Comparison of ENCODE assay signal across 15 cellular contexts in genomic region chr15:29018406-29018805, GRCh38.
DNase-seq lines count a peak whose midpoint lies in the region; ATAC-seq and TF ChIP-seq lines count a peak whose summit lies in the region.
"Had no signal": no experiment of that assay in that cellular context is flagged by ENCODE, and none has a peak within 500 bp of the region (broad histone marks: within the 10 kb centered on the region; RNA-seq: fewer than 3 reads in every experiment).

No MANE protein-coding gene starts in this region.

- no peak overlapping the region for H2AFZ ChIP-seq in GM23338

- H3K27me3 ChIP-seq in BLaER1 treated with 17β-estradiol and CSF1 and Interleukin-3, amounts not matched to agents 10 nM and 100 nM = no peaks in the 10 kb centered on the region
- no peaks in the 10 kb centered on the region for H3K27me3 ChIP-seq in GM23338 (ENCODE audit: insufficient read depth)
- no peaks in the 10 kb centered on the region for H3K27me3 ChIP-seq in effector memory CD4-positive, alpha-beta T cell (replicated peaks; ENCODE audit: control insufficient read depth, insufficient read depth, low read length, poor library complexity, severe bottlenecking)

- no peaks in the 10 kb centered on the region for H3K36me3 Mint-ChIP-seq in GM23338 (ENCODE audit: low read depth)
- H3K36me3 Mint-ChIP-seq in immature natural killer cell = peaks cover 4 to 13% (median 13%) of the 10 kb centered on the region in 3 donors
- H3K36me3 Mint-ChIP-seq: activated CD8-positive, alpha-beta memory T cell treated with anti-CD3 and anti-CD28 coated beads, Interleukin-2, amount 10 ng/mL, durations not matched to agents 7 days and 5 days had no signal

- no peaks in the 10 kb centered on the region for H3K9me3 Mint-ChIP-seq in GM23338
- H3K9me3 Mint-ChIP-seq in immature natural killer cell = no peaks in the 10 kb centered on the region
- H3K9me3 Mint-ChIP-seq: activated naive CD4-positive, alpha-beta T cell treated with anti-CD3 and anti-CD28 coated beads for 36 hours had no signal

- DNase-seq in GM23338 (ENCODE audit: low spot score) (peak; percentile 75), immature natural killer cell (no peak), GM19240 (ENCODE audit: insufficient read length, low spot score) (no peak)
- DNase-seq in effector memory CD4-positive, alpha-beta T cell = no peak
- DNase-seq: activated CD8-positive, alpha-beta memory T cell treated with anti-CD3 and anti-CD28 coated beads, Interleukin-2, amount 10 ng/mL, durations not matched to agents 7 days and 5 days; activated naive CD4-positive, alpha-beta T cell treated with anti-CD3 and anti-CD28 coated beads for 36 hours; GF-D8; heart left ventricle; nephron progenitor cell; stimulated activated naive CD4-positive, alpha-beta T cell had no signal

- H3K4me3 Mint-ChIP-seq in GM23338 = no peak overlapping the region
- no peak overlapping the region for H3K4me3 Mint-ChIP-seq in immature natural killer cell
- H3K4me3 Mint-ChIP-seq: activated CD8-positive, alpha-beta memory T cell treated with anti-CD3 and anti-CD28 coated beads, Interleukin-2, amount 10 ng/mL, durations not matched to agents 7 days and 5 days; activated naive CD4-positive, alpha-beta T cell treated with anti-CD3 and anti-CD28 coated beads for 36 hours; nephron progenitor cell had no signal

- H3K36me3 ChIP-seq in BLaER1 treated with 17β-estradiol and CSF1 and Interleukin-3, amounts not matched to agents 10 nM and 100 nM = 0 out of 22 replicates have a peak, but pooled peaks cover 0 to 6% (median 0%) of the 10 kb centered on the region in 11 experiments
- H3K36me3 ChIP-seq in GM23338 (ENCODE audit: insufficient read depth) = 0 out of 2 replicates have a peak, but pooled peaks cover 5% of the 10 kb centered on the region
- H3K36me3 ChIP-seq in effector memory CD4-positive, alpha-beta T cell (ENCODE audit: control insufficient read depth, insufficient read depth, low read length) = no peaks in the 10 kb centered on the region
- H3K36me3 ChIP-seq: heart left ventricle had no signal

- H3K27ac ChIP-seq in BLaER1 treated with 17β-estradiol and CSF1 and Interleukin-3, amounts not matched to agents 10 nM and 100 nM = no peak overlapping the region
- no peak overlapping the region for H3K27ac ChIP-seq in GM23338 (ENCODE audit: low read depth)
- no peak overlapping the region for H3K27ac ChIP-seq in VCaP
- H3K27ac ChIP-seq in effector memory CD4-positive, alpha-beta T cell (ENCODE audit: insufficient read depth, low read length, poor library complexity, severe bottlenecking) = no peak overlapping the region
- H3K27ac ChIP-seq: epithelial cell of prostate, heart left ventricle had no signal

- H3F3A ChIP-seq in GM23338 (replicated peaks; ENCODE audit: low read depth) = no peaks in the 10 kb centered on the region

- H3K9me2 ChIP-seq in GM23338 (ENCODE audit: insufficient read depth) = no peaks in the 10 kb centered on the region

- peaks cover 0 to 10% (median 4%) of the 10 kb centered on the region in 11 experiments; a peak in 5 of 22 replicates for H3K9me3 ChIP-seq in BLaER1 treated with 17β-estradiol and CSF1 and Interleukin-3, amounts not matched to agents 10 nM and 100 nM (replicated peaks in 1 of 11)
- no peaks in the 10 kb centered on the region for H3K9me3 ChIP-seq in effector memory CD4-positive, alpha-beta T cell (ENCODE audit: control insufficient read depth, low read length)
- H3K9me3 ChIP-seq: heart left ventricle had no signal

- TF ChIP-seq CTCF in GM23338 (conservative IDR thresholded peaks at IDR 0.05; ENCODE audit: low read depth in 2 of 2) (peak; percentile 58 to 72), VCaP (conservative IDR thresholded peaks at IDR 0.05) (peak; percentile 3; the same call in 1 of the 2 replicates)

- H3K27ac Mint-ChIP-seq in GM23338 (no peak overlapping the region), immature natural killer cell (peak overlapping the region in 4 of 6 donors; percentile 17 to 44 (median 32))
- H3K27ac Mint-ChIP-seq: activated CD8-positive, alpha-beta memory T cell treated with anti-CD3 and anti-CD28 coated beads, Interleukin-2, amount 10 ng/mL, durations not matched to agents 7 days and 5 days; activated naive CD4-positive, alpha-beta T cell treated with anti-CD3 and anti-CD28 coated beads for 36 hours had no signal

- no peak overlapping the region for H3K4me3 ChIP-seq in BLaER1 treated with 17β-estradiol and CSF1 and Interleukin-3, amounts not matched to agents 10 nM and 100 nM
- H3K4me3 ChIP-seq in GM23338 = no peak overlapping the region
- no peak overlapping the region for H3K4me3 ChIP-seq in effector memory CD4-positive, alpha-beta T cell (ENCODE audit: insufficient read depth, low read depth, low read length, poor library complexity, severe bottlenecking)
- H3K4me3 ChIP-seq: heart left ventricle had no signal

- H3K4me1 Mint-ChIP-seq in GM23338 (peaks cover 27% of the 10 kb centered on the region), immature natural killer cell (peaks cover 59% of the 10 kb centered on the region in 2 donors)

- H3K4me1 ChIP-seq in BLaER1 treated with 17β-estradiol and CSF1 and Interleukin-3, amounts not matched to agents 10 nM and 100 nM = peaks cover 10 to 51% (median 42%) of the 10 kb centered on the region in 10 experiments; a peak in 18 of 20 replicates
- H3K4me1 ChIP-seq in GM23338 (ENCODE audit: insufficient read depth) = peaks cover 8% of the 10 kb centered on the region
- H3K4me1 ChIP-seq in effector memory CD4-positive, alpha-beta T cell (ENCODE audit: control insufficient read depth, insufficient read depth, low read length, poor library complexity, severe bottlenecking) = no peaks in the 10 kb centered on the region
- H3K4me1 ChIP-seq: heart left ventricle had no signal

- H3K79me2 ChIP-seq in GM23338 (replicated peaks; ENCODE audit: insufficient read depth) = no peaks in the 10 kb centered on the region

- peak overlapping the region in 9 of 11 experiments; percentile 44 to 88 (median 79); a peak in 18 of 22 replicates for H3K4me2 ChIP-seq in BLaER1 treated with 17β-estradiol and CSF1 and Interleukin-3, amounts not matched to agents 10 nM and 100 nM
- H3K4me2 ChIP-seq in GM23338 = no peak overlapping the region

- ATAC-seq in GM23338 = peak; percentile 99
- ATAC-seq in GM21423 (IDR thresholded peaks at IDR 0.05; ENCODE audit: unreplicated experiment) = no peak
- ATAC-seq in GM21825 (IDR thresholded peaks at IDR 0.05; ENCODE audit: unreplicated experiment) = no peak
- ATAC-seq: activated CD8-positive, alpha-beta memory T cell treated with anti-CD3 and anti-CD28 coated beads, Interleukin-2, amount 10 ng/mL, durations not matched to agents 7 days and 5 days; heart left ventricle had no signal

- peaks cover 0 to 55% (median 20%) of the 10 kb centered on the region in 11 experiments; a peak in 15 of 22 replicates for H4K20me1 ChIP-seq in BLaER1 treated with 17β-estradiol and CSF1 and Interleukin-3, amounts not matched to agents 10 nM and 100 nM
- no peaks in the 10 kb centered on the region for H4K20me1 ChIP-seq in GM23338 (replicated peaks; ENCODE audit: insufficient read depth)

- no peak overlapping the region for H3K9ac ChIP-seq in BLaER1 treated with 17β-estradiol and CSF1 and Interleukin-3, amounts not matched to agents 10 nM and 100 nM

- H3K27me3 Mint-ChIP-seq in GM23338 (ENCODE audit: insufficient read depth, low read depth, poor library complexity) (peaks cover 5% of the 10 kb centered on the region), immature natural killer cell (ENCODE audit: low read depth in 3 of 3) (peaks cover 0 to 4% (median 3%) of the 10 kb centered on the region in 3 donors)
- H3K27me3 Mint-ChIP-seq: activated CD8-positive, alpha-beta memory T cell treated with anti-CD3 and anti-CD28 coated beads, Interleukin-2, amount 10 ng/mL, durations not matched to agents 7 days and 5 days had no signal

TF ChIP-seq in GM23338, 12 proteins besides CTCF, POLR2A, EP300 and RAD21 (continues in another document):
- no peak for TF ChIP-seq NANOG (IDR thresholded peaks at IDR 0.05; ENCODE audit: borderline replicate concordance)
